24 cellular contexts compared by ENCODE assay signal in the genomic region with DNA sequence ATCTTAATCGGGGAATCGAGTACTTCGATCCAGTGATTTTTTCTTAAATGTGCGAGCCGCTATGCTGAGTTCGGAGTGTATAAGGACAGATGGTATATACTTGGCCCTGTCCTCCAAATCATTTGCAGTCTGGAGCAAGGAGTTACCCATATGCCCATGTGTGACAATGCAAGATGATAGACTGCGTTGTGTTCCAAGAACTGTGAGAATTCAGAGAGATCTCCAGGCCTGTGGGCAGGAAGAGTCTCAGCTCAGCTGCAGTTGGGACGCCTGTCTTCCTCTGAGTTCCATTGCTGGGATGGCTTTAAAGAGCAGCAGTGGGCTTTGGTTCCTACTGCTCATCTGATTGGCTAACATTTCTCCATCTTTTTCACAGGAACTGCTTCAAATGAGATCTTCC.
"Had no signal": no experiment of that assay in that cellular context is flagged by ENCODE, and none has a peak within 500 bp of the region (broad histone marks: within the 10 kb centered on the region; RNA-seq: fewer than 3 reads in every experiment).

No MANE protein-coding gene starts in this region.

- H3K4me3 Mint-ChIP-seq: immature natural killer cell; naive B cell; natural killer cell treated with Interleukin-12 subunit alpha and Interleukin-12 subunit beta and Interleukin-15 and Interleukin-18, amount 100 ng/mL, for 72 hours; neural crest cell; stimulated activated memory B cell treated with anti-CD40 and anti-IgM and Interleukin-4, amounts not matched to agents 10 μg/mL and 1 μg/mL and 100 μg/mL, for 72 hours had no signal

- H3K4me1 Mint-ChIP-seq: immature natural killer cell; naive B cell; stimulated activated memory B cell treated with anti-CD40 and anti-IgM and Interleukin-4, amounts not matched to agents 10 μg/mL and 1 μg/mL and 100 μg/mL, for 72 hours had no signal

- H3K4me1 ChIP-seq: lower lobe of right lung, parathyroid adenoma, prostate gland, right atrium auricular region, spleen, tibial nerve, upper lobe of left lung, uterus had no signal

- H3K4me3 ChIP-seq: coronary artery, lower lobe of right lung, prostate gland, right atrium auricular region, spleen, thoracic aorta, tibial nerve, upper lobe of left lung, uterus had no signal

- H3K27me3 ChIP-seq: neutrophil, right atrium auricular region, spleen, tibial nerve, upper lobe of left lung, uterus had no signal

- H3K36me3 Mint-ChIP-seq: immature natural killer cell; naive B cell; natural killer cell treated with Interleukin-12 subunit alpha and Interleukin-12 subunit beta and Interleukin-15 and Interleukin-18, amount 100 ng/mL, for 72 hours; stimulated activated memory B cell treated with anti-CD40 and anti-IgM and Interleukin-4, amounts not matched to agents 10 μg/mL and 1 μg/mL and 100 μg/mL, for 72 hours had no signal

- H3K27me3 Mint-ChIP-seq: naive B cell; natural killer cell treated with Interleukin-12 subunit alpha and Interleukin-12 subunit beta and Interleukin-15 and Interleukin-18, amount 100 ng/mL, for 72 hours; stimulated activated memory B cell treated with anti-CD40 and anti-IgM and Interleukin-4, amounts not matched to agents 10 μg/mL and 1 μg/mL and 100 μg/mL, for 72 hours had no signal

- H3K27ac Mint-ChIP-seq: immature natural killer cell; naive B cell; natural killer cell treated with Interleukin-12 subunit alpha and Interleukin-12 subunit beta and Interleukin-15 and Interleukin-18, amount 100 ng/mL, for 72 hours; stimulated activated memory B cell treated with anti-CD40 and anti-IgM and Interleukin-4, amounts not matched to agents 10 μg/mL and 1 μg/mL and 100 μg/mL, for 72 hours had no signal

- DNase-seq: dermis blood vessel endothelial cell; effector memory CD4-positive, alpha-beta T cell; erythroblast; immature natural killer cell; left ventricle myocardium superior; lower lobe of right lung; naive B cell; spleen; stimulated activated CD4-positive, alpha-beta T cell treated with anti-CD3 and anti-CD28 coated beads, Interleukin-4, amount 100 ng/mL, for 4 hours; stimulated activated naive CD8-positive, alpha-beta T cell treated with anti-CD3 and anti-CD28 coated beads, Interleukin-15, Interleukin-2, amounts not matched to agents 100 U/mL and 50 U/mL, for 24 hours; substantia nigra; upper lobe of left lung; uterus had no signal

- H3K27ac ChIP-seq: coronary artery, lower lobe of right lung, neutrophil, parathyroid adenoma, prostate gland, right atrium auricular region, spleen, thoracic aorta, tibial nerve, upper lobe of left lung, uterus had no signal

- ATAC-seq: left ventricle myocardium superior; lower lobe of right lung; natural killer cell treated with Interleukin-12 subunit alpha and Interleukin-12 subunit beta and Interleukin-15 and Interleukin-18, amount 100 ng/mL, for 72 hours; sciatic nerve; stimulated activated memory B cell treated with anti-CD40 and anti-IgM and Interleukin-4, amounts not matched to agents 10 μg/mL and 1 μg/mL and 100 μg/mL, for 72 hours; stimulated activated naive CD8-positive, alpha-beta T cell treated with anti-CD3 and anti-CD28 coated beads, Interleukin-15, Interleukin-2, amounts not matched to agents 100 U/mL and 50 U/mL, for 24 hours had no signal

- H3K36me3 ChIP-seq: lower lobe of right lung, neutrophil, prostate gland, right atrium auricular region, spleen, thoracic aorta, tibial nerve, upper lobe of left lung, uterus had no signal

- H3K9me3 ChIP-seq: lower lobe of right lung, neutrophil, prostate gland, right atrium auricular region, thoracic aorta, tibial nerve, upper lobe of left lung, uterus had no signal
